8 cellular contexts compared by ENCODE assay signal in the genomic region with DNA sequence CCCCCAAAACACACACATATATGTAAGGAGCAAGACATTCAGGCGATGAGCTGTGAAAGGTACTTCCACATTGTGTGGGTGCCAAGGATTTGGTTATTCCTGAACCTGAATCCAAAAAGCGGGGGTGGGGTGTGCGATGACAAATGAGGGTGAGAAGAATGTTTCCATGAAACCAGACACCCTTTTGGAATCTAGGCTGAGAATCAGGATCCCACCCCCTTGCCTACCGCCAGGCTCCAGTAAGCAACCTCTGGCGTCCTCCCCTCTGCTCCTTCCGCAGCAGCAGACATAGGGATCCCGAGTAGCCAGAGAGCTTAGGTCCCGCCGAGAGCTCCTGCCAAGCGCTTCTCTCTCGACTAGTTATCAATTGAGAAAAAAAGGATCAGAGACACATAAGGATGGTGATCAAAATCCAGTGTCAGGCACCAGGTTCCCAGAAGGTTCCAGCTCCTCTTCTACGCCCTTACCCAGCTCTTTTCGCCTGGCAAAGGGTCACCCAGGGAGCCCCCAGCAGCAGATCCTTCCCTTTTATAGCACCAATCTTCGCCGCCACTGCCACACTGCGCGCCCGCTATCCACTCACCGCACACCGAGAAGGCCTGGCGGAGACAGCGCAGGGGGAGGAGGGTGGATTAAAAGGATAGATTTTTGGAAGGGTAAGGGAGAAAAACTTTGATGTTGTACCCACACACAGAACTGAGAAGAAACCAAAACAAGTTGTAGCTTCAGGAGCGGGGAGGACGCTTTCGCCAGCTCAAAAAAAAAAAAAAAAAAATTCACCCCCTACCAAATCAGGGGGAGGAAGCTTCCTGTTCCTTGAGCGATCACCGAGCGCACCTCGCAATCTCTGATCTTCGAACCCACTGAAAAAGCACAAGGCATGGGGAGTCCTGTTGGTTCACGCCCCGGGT.
DNase-seq lines count a peak whose midpoint lies in the region; ATAC-seq, FAIRE-seq and TF ChIP-seq lines count a peak whose summit lies in the region.
"Not testable (repeated sequence)": the region's sequence is repeated elsewhere in the genome, so short reads cannot be mapped to it uniquely, and the experiment has no call there.

No MANE protein-coding gene starts in this region.

- not testable (repeated sequence) for H3K27ac ChIP-seq in A549; naive thymus-derived CD4-positive, alpha-beta T cell (ENCODE audit: low read depth, low read length)
- H3K27ac ChIP-seq in smooth muscle cell (ENCODE audit: low read depth) = peak overlapping the region; percentile 83

- not testable (repeated sequence) for H3K79me2 ChIP-seq in smooth muscle cell (ENCODE audit: low read depth)

- H4K20me1 ChIP-seq in smooth muscle cell (ENCODE audit: low read depth) = not testable (repeated sequence)

- TF ChIP-seq CTCF in A549 (IDR thresholded peaks at IDR 0.05); HFFc6 (IDR thresholded peaks at IDR 0.05); activated CD8-positive, alpha-beta T cell treated with anti-CD3 and anti-CD28 coated beads for 36 hours (IDR thresholded peaks at IDR 0.05); smooth muscle cell (IDR thresholded peaks at IDR 0.05; ENCODE audit: borderline replicate concordance, insufficient read depth, poor library complexity, severe bottlenecking): not testable (repeated sequence)

- not testable (repeated sequence) for H3K27me3 Mint-ChIP-seq in HFFc6 (ENCODE audit: insufficient read depth)
- peaks cover 42% of the 10 kb centered on the region for H3K27me3 Mint-ChIP-seq in activated CD8-positive, alpha-beta T cell treated with anti-CD3 and anti-CD28 coated beads for 36 hours
- H3K27me3 Mint-ChIP-seq in central memory CD8-positive, alpha-beta T cell = peaks cover 31% of the 10 kb centered on the region
- H3K27me3 Mint-ChIP-seq in naive thymus-derived CD4-positive, alpha-beta T cell = peaks cover 15 to 50% (median 44%) of the 10 kb centered on the region in 5 donors

- not testable (repeated sequence) for TF ChIP-seq RAD21 in A549 (conservative IDR thresholded peaks at IDR 0.05 in 1 of 2, IDR thresholded peaks at IDR 0.05 in 1 of 2)

- H3K9me3 ChIP-seq in A549; naive thymus-derived CD4-positive, alpha-beta T cell (ENCODE audit: control insufficient read depth in 2 of 3, low read length in 3 of 3); smooth muscle cell (replicated peaks; ENCODE audit: low read depth): not testable (repeated sequence)

- peak overlapping the region; percentile 75 for H3K4me2 ChIP-seq in A549
- not testable (repeated sequence) for H3K4me2 ChIP-seq in smooth muscle cell

- H3K9ac ChIP-seq in smooth muscle cell (ENCODE audit: low read depth) = peak overlapping the region; percentile 73

- 24% methylated on average over 32 of the region's 32 CpGs for WGBS in A549 (ENCODE audit: missing lambda C conversion rate)
- WGBS in smooth muscle cell (ENCODE audit: low lambda C conversion rate) = 3% methylated on average over 29 of the region's 32 CpGs

- peaks cover 10% of the 10 kb centered on the region for H3F3A ChIP-seq in smooth muscle cell (ENCODE audit: low read depth)

- TF ChIP-seq EP300 in A549 (IDR thresholded peaks at IDR 0.05) = not testable (repeated sequence)

- not testable (repeated sequence) for H3K27me3 ChIP-seq in naive thymus-derived CD4-positive, alpha-beta T cell (ENCODE audit: control insufficient read depth in 2 of 2, insufficient read depth in 2 of 2, low read length in 2 of 2); smooth muscle cell (ENCODE audit: low read depth)

- CTCF ChIA-PET in A549 (lab: Yijun Ruan, JAX) = interaction anchor here (0.7 to 2.4 kb wide), 7 partner anchors 14 to 627 kb away, joined by 3 to 17 read pairs (median 3); no protein-coding TSS in a partner anchor
- CTCF ChIA-PET in activated CD8-positive, alpha-beta T cell treated with anti-CD3 and anti-CD28 coated beads for 36 hours (lab: Charles Lee) = interaction anchor here (0.7 to 1.0 kb wide), 2 partner anchors 50 to 51 kb away, joined by 3 read pairs; no protein-coding TSS in a partner anchor
- CTCF ChIA-PET in naive thymus-derived CD4-positive, alpha-beta T cell (lab: Charles Lee) = interaction anchor here (0.5 kb wide), 1 partner anchor 599 kb away, joined by 5 read pairs; no protein-coding TSS in a partner anchor

- peaks cover 19% of the 10 kb centered on the region for H3K4me1 Mint-ChIP-seq in HFFc6 (ENCODE audit: low read depth)
- not testable (repeated sequence) for H3K4me1 Mint-ChIP-seq in activated CD8-positive, alpha-beta T cell treated with anti-CD3 and anti-CD28 coated beads for 36 hours (ENCODE audit: low read depth); central memory CD8-positive, alpha-beta T cell
- H3K4me1 Mint-ChIP-seq in naive thymus-derived CD4-positive, alpha-beta T cell = peaks cover 7 to 17% (median 15%) of the 10 kb centered on the region in 7 donors

- H3K36me3 ChIP-seq in naive thymus-derived CD4-positive, alpha-beta T cell (ENCODE audit: control insufficient read depth in 2 of 3, insufficient read depth in 3 of 3, low read length in 3 of 3); smooth muscle cell (ENCODE audit: low read depth): not testable (repeated sequence)

- DNase-seq in A549 (ENCODE audit: low read depth in 1 of 2, low spot score in 1 of 2); HFFc6; activated CD8-positive, alpha-beta T cell treated with anti-CD3 and anti-CD28 coated beads for 36 hours; central memory CD8-positive, alpha-beta T cell (ENCODE audit: low spot score in 2 of 2); left ventricle myocardium superior; naive thymus-derived CD4-positive, alpha-beta T cell; smooth muscle cell (lab: John Stamatoyannopoulos, UW; ENCODE audit: unreplicated experiment): not testable (repeated sequence)
- peak; percentile 32 for DNase-seq in NCI-H524 treated with DMSO at 0.1 percent for 48 hours (lab: John Stamatoyannopoulos, UW)

- POLR2A ChIA-PET in A549 (lab: Yijun Ruan, JAX); activated CD8-positive, alpha-beta T cell treated with anti-CD3 and anti-CD28 coated beads for 36 hours (lab: Charles Lee); naive thymus-derived CD4-positive, alpha-beta T cell (lab: Charles Lee): not testable (repeated sequence)

- H3K4me3 ChIP-seq in A549 (peak overlapping the region; percentile 29; the same call in 2 of the 3 replicates), smooth muscle cell (peak overlapping the region; percentile 63)
- H3K4me3 ChIP-seq in naive thymus-derived CD4-positive, alpha-beta T cell (ENCODE audit: low read length) = not testable (repeated sequence)

- not testable (repeated sequence) for H3K9me3 Mint-ChIP-seq in HFFc6; activated CD8-positive, alpha-beta T cell treated with anti-CD3 and anti-CD28 coated beads for 36 hours; central memory CD8-positive, alpha-beta T cell; naive thymus-derived CD4-positive, alpha-beta T cell

- H3K4me1 ChIP-seq in A549; naive thymus-derived CD4-positive, alpha-beta T cell (ENCODE audit: control insufficient read depth in 2 of 2, insufficient read depth in 2 of 2, low read length in 2 of 2): not testable (repeated sequence)
- peaks cover 12% of the 10 kb centered on the region for H3K4me1 ChIP-seq in smooth muscle cell (ENCODE audit: low read depth)

- not testable (repeated sequence) for H3K36me3 Mint-ChIP-seq in HFFc6 (ENCODE audit: low read depth); activated CD8-positive, alpha-beta T cell treated with anti-CD3 and anti-CD28 coated beads for 36 hours (ENCODE audit: low read depth); central memory CD8-positive, alpha-beta T cell (ENCODE audit: insufficient read depth); naive thymus-derived CD4-positive, alpha-beta T cell

- H3K27ac Mint-ChIP-seq in HFFc6; activated CD8-positive, alpha-beta T cell treated with anti-CD3 and anti-CD28 coated beads for 36 hours; central memory CD8-positive, alpha-beta T cell (ENCODE audit: low read depth); naive thymus-derived CD4-positive, alpha-beta T cell: not testable (repeated sequence)

- FAIRE-seq in A549 (lab: Jason Lieb, UNC) = not testable (repeated sequence)

- peak; percentile 54 to 64; a peak in 4 of 6 replicates for ATAC-seq in A549
- not testable (repeated sequence) for ATAC-seq in activated CD8-positive, alpha-beta T cell treated with anti-CD3 and anti-CD28 coated beads for 36 hours; central memory CD8-positive, alpha-beta T cell (replicated peaks; ENCODE audit: extremely low read depth, poor library complexity, severe bottlenecking); naive thymus-derived CD4-positive, alpha-beta T cell
- ATAC-seq in left ventricle myocardium superior = peak; percentile 55

- not testable (repeated sequence) for TF ChIP-seq POLR2A in A549 (IDR thresholded peaks at IDR 0.05; ENCODE audit: low read length)

- peak overlapping the region; percentile 6; the same call in 1 of the 2 replicates for H3K4me3 Mint-ChIP-seq in HFFc6
- H3K4me3 Mint-ChIP-seq in activated CD8-positive, alpha-beta T cell treated with anti-CD3 and anti-CD28 coated beads for 36 hours = peak overlapping the region; percentile 44
- peak overlapping the region; percentile 46 for H3K4me3 Mint-ChIP-seq in central memory CD8-positive, alpha-beta T cell
- peak overlapping the region in 9 of 10 donors; percentile 69 to 85 (median 75) for H3K4me3 Mint-ChIP-seq in naive thymus-derived CD4-positive, alpha-beta T cell

- intact Hi-C loops in activated CD8-positive, alpha-beta T cell treated with anti-CD3 and anti-CD28 coated beads for 36 hours (cut with micrococcal nuclease); left ventricle myocardium superior (cut with micrococcal nuclease); naive thymus-derived CD4-positive, alpha-beta T cell (cut with micrococcal nuclease): not testable (repeated sequence)

- H2AFZ ChIP-seq in smooth muscle cell (ENCODE audit: low read depth) = peak overlapping the region; percentile 79

Comparison
In these comparisons a context has a peak if more than half of its experiments do, and no peak if none do; other contexts are left out.
1. H3K4me3 Mint-ChIP-seq: peak in every context shown above with its lines; median percentile 75 in naive thymus-derived CD4-positive, alpha-beta T cell; 46 in central memory CD8-positive, alpha-beta T cell; 44 in activated CD8-positive, alpha-beta T cell treated with anti-CD3 and anti-CD28 coated beads for 36 hours; 6 in HFFc6.